In the genomic region with DNA sequence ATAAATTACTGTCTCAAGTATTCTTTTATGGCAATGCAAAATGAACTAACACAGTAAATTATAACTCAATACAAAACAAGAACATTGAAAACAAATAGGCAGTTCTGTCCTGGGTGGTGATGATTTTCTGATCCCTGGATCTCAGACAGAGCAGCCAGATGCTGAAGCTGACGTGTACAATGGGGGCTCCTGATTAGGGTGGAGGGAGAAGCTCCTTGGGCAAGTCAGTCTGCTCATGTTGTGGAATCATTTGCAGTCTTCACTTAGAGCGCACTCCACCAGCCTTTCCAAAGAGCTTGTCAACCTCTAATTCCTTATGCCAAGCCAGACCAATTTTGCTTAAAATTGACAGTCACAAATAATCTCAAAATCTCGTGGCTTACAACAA, we compare ENCODE assay signal across 1 cellular context.
TF ChIP-seq lines count a peak whose summit lies in the region.

No MANE protein-coding gene starts in this region.

TF ChIP-seq in HCT116, 20 proteins besides CTCF, POLR2A, EP300 and RAD21 (continued from another document):
- TF ChIP-seq, protein P1, sequence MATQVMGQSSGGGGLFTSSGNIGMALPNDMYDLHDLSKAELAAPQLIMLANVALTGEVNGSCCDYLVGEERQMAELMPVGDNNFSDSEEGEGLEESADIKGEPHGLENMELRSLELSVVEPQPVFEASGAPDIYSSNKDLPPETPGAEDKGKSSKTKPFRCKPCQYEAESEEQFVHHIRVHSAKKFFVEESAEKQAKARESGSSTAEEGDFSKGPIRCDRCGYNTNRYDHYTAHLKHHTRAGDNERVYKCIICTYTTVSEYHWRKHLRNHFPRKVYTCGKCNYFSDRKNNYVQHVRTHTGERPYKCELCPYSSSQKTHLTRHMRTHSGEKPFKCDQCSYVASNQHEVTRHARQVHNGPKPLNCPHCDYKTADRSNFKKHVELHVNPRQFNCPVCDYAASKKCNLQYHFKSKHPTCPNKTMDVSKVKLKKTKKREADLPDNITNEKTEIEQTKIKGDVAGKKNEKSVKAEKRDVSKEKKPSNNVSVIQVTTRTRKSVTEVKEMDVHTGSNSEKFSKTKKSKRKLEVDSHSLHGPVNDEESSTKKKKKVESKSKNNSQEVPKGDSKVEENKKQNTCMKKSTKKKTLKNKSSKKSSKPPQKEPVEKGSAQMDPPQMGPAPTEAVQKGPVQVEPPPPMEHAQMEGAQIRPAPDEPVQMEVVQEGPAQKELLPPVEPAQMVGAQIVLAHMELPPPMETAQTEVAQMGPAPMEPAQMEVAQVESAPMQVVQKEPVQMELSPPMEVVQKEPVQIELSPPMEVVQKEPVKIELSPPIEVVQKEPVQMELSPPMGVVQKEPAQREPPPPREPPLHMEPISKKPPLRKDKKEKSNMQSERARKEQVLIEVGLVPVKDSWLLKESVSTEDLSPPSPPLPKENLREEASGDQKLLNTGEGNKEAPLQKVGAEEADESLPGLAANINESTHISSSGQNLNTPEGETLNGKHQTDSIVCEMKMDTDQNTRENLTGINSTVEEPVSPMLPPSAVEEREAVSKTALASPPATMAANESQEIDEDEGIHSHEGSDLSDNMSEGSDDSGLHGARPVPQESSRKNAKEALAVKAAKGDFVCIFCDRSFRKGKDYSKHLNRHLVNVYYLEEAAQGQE (IDR thresholded peaks at IDR 0.05; ENCODE audit: low read depth), result no peak
- no peak for TF ChIP-seq SRF (IDR thresholded peaks at IDR 0.05; ENCODE audit: low read depth)
